In genomic region chr5:181127456-181127855, GRCh38 we compare ENCODE assay signal across 22 cellular contexts. TPM values are rescaled to one million over a fixed set of nuclear protein-coding genes. Genes with fewer than 3 reads are reported as not detected.
"Had no signal": no experiment of that assay in that cellular context is flagged by ENCODE, and none has a peak within 500 bp of the region (broad histone marks: within the 10 kb centered on the region; RNA-seq: fewer than 3 reads in every experiment).

No MANE protein-coding gene starts in this region.

- H3K27ac ChIP-seq: HL-60, KMS-11 had no signal

- DNase-seq: Kasumi-1, MM.1S, NCI-H1092 treated with DMSO at 0.1 percent for 48 hours, NCI-H1436, NCI-H2029, NCI-H2081 treated with DMSO at 0.1 percent for 48 hours, NCI-H2171, NCI-H226, NCI-H446, NCI-H510A, NCI-H524 treated with DMSO at 0.1 percent for 48 hours, NCI-H774, RPMI8226, SHP77, SK-N-SH, SW 1271 had no signal

- ATAC-seq: K562 had no signal

- H3K4me3 ChIP-seq: K562 had no signal

- H3K4me2 ChIP-seq: KMS-11, SK-N-SH had no signal

- H3K27ac Mint-ChIP-seq: IgD-negative memory B cell had no signal

- H3K9me3 ChIP-seq: SK-N-SH had no signal

- H3K9ac ChIP-seq: KMS-11, SK-N-SH had no signal

- H3K36me3 Mint-ChIP-seq: IgD-negative memory B cell had no signal

RNA-seq across cellular contexts. Expression of gene OR2V1, which starts 3.5 kb away (rescaled TPM):
- total RNA-seq: M059J, SK-MEL-5 had no signal
- polyA plus RNA-seq: IgD-negative memory B cell, SK-N-SH had no signal

RNA-seq across cellular contexts. Expression of gene OR2V2, which starts 19.9 kb away (rescaled TPM):
- total RNA-seq: K562, M059J, SK-MEL-5 had no signal
- polyA plus RNA-seq: IgD-negative memory B cell, SK-N-SH had no signal
